ENCODE assay signal across 15 cellular contexts in genomic region chr12:49821375-49822287, GRCh38. TPM values are rescaled to one million over a fixed set of nuclear protein-coding genes. Genes with fewer than 3 reads are reported as not detected.
A peak's percentile ranks its signal among the peaks of the same experiment; 100 is the strongest.
DNase-seq lines count a peak whose midpoint lies in the region; ATAC-seq and TF ChIP-seq lines count a peak whose summit lies in the region.
"Had no signal": no experiment of that assay in that cellular context is flagged by ENCODE, and none has a peak within 500 bp of the region (broad histone marks: within the 10 kb centered on the region; RNA-seq: fewer than 3 reads in every experiment).

No MANE protein-coding gene starts in this region.

- no peak for DNase-seq in stimulated activated naive CD8-positive, alpha-beta T cell treated with anti-CD3 and anti-CD28 coated beads, Interleukin-15, Interleukin-2, amounts not matched to agents 100 U/mL and 50 U/mL, for 24 hours
- DNase-seq in WERI-Rb-1 (no peak), left lobe of liver (ENCODE audit: low spot score) (peak; percentile 31), occipital lobe (lab: John Stamatoyannopoulos, UW) (no peak), MV-4-11 (lab: John Stamatoyannopoulos, UW) (no peak), DMS53 treated with DMSO at 0.1 percent for 48 hours (lab: John Stamatoyannopoulos, UW; ENCODE audit: unreplicated experiment) (no peak)
- DNase-seq in stimulated activated CD4-positive, alpha-beta T cell treated with anti-CD3 and anti-CD28 coated beads, Interleukin-4, amount 100 ng/mL, for 24 hours, result no peak
- DNase-seq: activated T-cell treated with anti-CD3 and anti-CD28 coated beads, Interleukin-2, amount 50 U/mL, for 4 hours; effector memory CD4-positive, alpha-beta T cell; foreskin melanocyte; GM23248; NCI-H2029 treated with DMSO at 0.1 percent for 48 hours; stimulated activated CD4-positive, alpha-beta T cell treated with anti-CD3 and anti-CD28 coated beads, Interleukin-2, amount 100 ng/mL, for 48 hours had no signal

- no peak for TF ChIP-seq CTCF in WERI-Rb-1 (IDR thresholded peaks at IDR 0.05; ENCODE audit: low read depth, low read length)

- no peaks in the 10 kb centered on the region for H3K9me3 Mint-ChIP-seq in stimulated activated naive CD8-positive, alpha-beta T cell treated with anti-CD3 and anti-CD28 coated beads, Interleukin-15, Interleukin-2, amounts not matched to agents 100 ng/mL and 50 ng/mL, for 24 hours
- H3K9me3 Mint-ChIP-seq: activated T-cell treated with anti-CD3 and anti-CD28 coated beads, Interleukin-2, amount 50 U/mL, for 4 hours had no signal

- H3K27ac Mint-ChIP-seq in stimulated activated naive CD8-positive, alpha-beta T cell treated with anti-CD3 and anti-CD28 coated beads, Interleukin-15, Interleukin-2, amounts not matched to agents 100 ng/mL and 50 ng/mL, for 24 hours, result peak overlapping the region; percentile 76

- H3K27me3 Mint-ChIP-seq in stimulated activated naive CD8-positive, alpha-beta T cell treated with anti-CD3 and anti-CD28 coated beads, Interleukin-15, Interleukin-2, amounts not matched to agents 100 ng/mL and 50 ng/mL, for 24 hours, result no peaks in the 10 kb centered on the region

- peak overlapping the region; percentile 48 for H3K27ac ChIP-seq in WERI-Rb-1
- H3K27ac ChIP-seq: GM23248, VCaP had no signal

- H3K4me3 Mint-ChIP-seq in stimulated activated naive CD8-positive, alpha-beta T cell treated with anti-CD3 and anti-CD28 coated beads, Interleukin-15, Interleukin-2, amounts not matched to agents 100 ng/mL and 50 ng/mL, for 24 hours, result no peak overlapping the region
- H3K4me3 Mint-ChIP-seq: activated T-cell treated with anti-CD3 and anti-CD28 coated beads, Interleukin-2, amount 50 U/mL, for 4 hours had no signal

- no peaks in the 10 kb centered on the region for H3K9me3 ChIP-seq in WERI-Rb-1 (ENCODE audit: severe bottlenecking)

- H3K4me3 ChIP-seq in WERI-Rb-1 (ENCODE audit: low read depth, low read length), result no peak overlapping the region
- H3K4me3 ChIP-seq: GM23248 had no signal

- peaks cover 36% of the 10 kb centered on the region for H3K4me1 Mint-ChIP-seq in stimulated activated naive CD8-positive, alpha-beta T cell treated with anti-CD3 and anti-CD28 coated beads, Interleukin-15, Interleukin-2, amounts not matched to agents 100 ng/mL and 50 ng/mL, for 24 hours (ENCODE audit: low read depth)

- H3K36me3 ChIP-seq in WERI-Rb-1, result no peaks in the 10 kb centered on the region

- H3K36me3 Mint-ChIP-seq in stimulated activated naive CD8-positive, alpha-beta T cell treated with anti-CD3 and anti-CD28 coated beads, Interleukin-15, Interleukin-2, amounts not matched to agents 100 ng/mL and 50 ng/mL, for 24 hours (ENCODE audit: low read depth), result no peaks in the 10 kb centered on the region

- ATAC-seq in stimulated activated naive CD8-positive, alpha-beta T cell treated with anti-CD3 and anti-CD28 coated beads, Interleukin-15, Interleukin-2, amounts not matched to agents 100 U/mL and 50 U/mL, for 24 hours, result no peak
- ATAC-seq in left lobe of liver, result no peak

- no peaks in the 10 kb centered on the region for H3K27me3 ChIP-seq in WERI-Rb-1 (ENCODE audit: insufficient read depth, low read depth, severe bottlenecking)

RNA-seq across cellular contexts. Expression of gene NCKAP5L, which starts 6.6 kb away (rescaled TPM):
- total RNA-seq in left lobe of liver, result 11.3 TPM
- total RNA-seq in occipital lobe, result 10.3 TPM

RNA-seq across cellular contexts. Expression of gene BCDIN3D, which starts 21.3 kb away (rescaled TPM):
- 3.2 TPM for total RNA-seq in left lobe of liver
- 7.2 TPM for total RNA-seq in occipital lobe
